11 cellular contexts compared by ENCODE assay signal in the genomic region with DNA sequence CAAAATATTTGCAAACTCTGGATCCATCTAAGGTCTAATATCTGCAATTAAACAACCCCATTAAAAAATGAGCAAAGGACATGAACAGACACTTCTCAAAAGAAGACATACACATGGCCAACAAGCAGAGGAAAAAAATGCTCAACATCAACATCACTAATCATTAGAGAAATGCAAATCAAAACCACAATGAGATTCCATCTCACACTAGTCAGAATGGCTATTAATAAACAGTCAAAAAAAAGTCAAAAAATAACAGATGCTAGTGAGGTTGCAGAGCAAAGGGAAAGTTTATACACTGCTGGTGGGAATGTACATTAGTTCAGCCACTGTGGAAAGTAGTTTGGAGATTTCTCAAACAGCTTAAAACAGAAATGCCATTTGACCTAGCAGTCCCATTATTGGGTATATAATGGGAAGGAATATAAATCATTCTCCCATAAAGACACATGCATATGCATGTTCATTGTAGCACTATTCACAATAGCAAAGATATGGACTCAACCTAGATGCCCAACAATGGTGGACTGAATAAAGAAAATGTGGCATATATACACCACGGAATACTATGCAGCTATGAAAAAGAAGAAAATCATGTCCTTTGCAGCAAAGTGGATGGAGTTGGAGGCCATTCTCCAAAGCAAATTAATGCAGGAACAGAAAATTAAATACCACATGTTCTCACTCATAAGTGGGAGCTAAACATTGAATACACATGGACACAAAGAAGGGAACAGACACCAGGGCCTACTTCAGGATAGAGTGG. TPM values are rescaled to one million over a fixed set of nuclear protein-coding genes. Genes with fewer than 3 reads are reported as not detected.
DNase-seq lines count a peak whose midpoint lies in the region; ATAC-seq and TF ChIP-seq lines count a peak whose summit lies in the region.
"Had no signal": no experiment of that assay in that cellular context is flagged by ENCODE, and none has a peak within 500 bp of the region (broad histone marks: within the 10 kb centered on the region; RNA-seq: fewer than 3 reads in every experiment).

No MANE protein-coding gene starts in this region.

- no peaks in the 10 kb centered on the region for H3K27me3 Mint-ChIP-seq in T-cell

- DNase-seq in AG10803 (ENCODE audit: low read depth) (peak; percentile 75), T-cell (no peak), fibroblast of villous mesenchyme (ENCODE audit: low read depth) (peak; percentile 84), AML-193 (lab: John Stamatoyannopoulos, UW) (no peak)
- DNase-seq in activated effector memory CD4-positive, alpha-beta T cell treated with anti-CD3 and anti-CD28 coated beads, Interleukin-2, amount 50 U/mL, for 16 hours = no peak
- no peak for DNase-seq in stimulated activated CD4-positive, alpha-beta T cell treated with anti-CD3 and anti-CD28 coated beads, Interleukin-4, amount 100 ng/mL, for 24 hours
- DNase-seq: activated CD4-positive, alpha-beta T cell treated with anti-CD3 and anti-CD28 coated beads for 48 hours; NK-92 treated with Interleukin-12 subunit alpha and Interleukin-12 subunit beta, amount 100 ng/mL, for 24 hours had no signal

- TF ChIP-seq CTCF in AG10803 (conservative IDR thresholded peaks at IDR 0.05; ENCODE audit: low read length) (peak; percentile 24; the same call in 1 of the 2 replicates), fibroblast of villous mesenchyme (IDR thresholded peaks at IDR 0.05; ENCODE audit: insufficient read depth, low read depth, low read length) (no peak)

- peak overlapping the region; percentile 60 to 72 for H3K27ac Mint-ChIP-seq in T-cell

- peaks cover 67 to 78% (median 76%) of the 10 kb centered on the region in 3 donors for H3K4me1 Mint-ChIP-seq in T-cell

- H3K36me3 Mint-ChIP-seq in T-cell = peaks cover 67% of the 10 kb centered on the region

- CTCF ChIA-PET in T-cell (lab: Charles Lee) = no interaction called here

- ATAC-seq in GM18520 (IDR thresholded peaks at IDR 0.05; ENCODE audit: unreplicated experiment) (peak; percentile 30), T-cell (replicated peaks in 1 of 4) (no peak), GM21737 (IDR thresholded peaks at IDR 0.05; ENCODE audit: unreplicated experiment) (no peak)

- POLR2A ChIA-PET in T-cell (lab: Charles Lee) = interaction anchor here in 1 of 2 donors (0.6 kb wide), 1 partner anchor 27 kb away, joined by 3 read pairs; no protein-coding TSS in a partner anchor

- peaks cover 0 to 4% (median 4%) of the 10 kb centered on the region in 3 donors for H3K9me3 Mint-ChIP-seq in T-cell

- H3K4me3 ChIP-seq in AG10803 (ENCODE audit: low read length) (no peak overlapping the region), fibroblast of villous mesenchyme (ENCODE audit: low read depth, low read length) (no peak overlapping the region)

- H3K4me3 Mint-ChIP-seq in T-cell = peak overlapping the region; percentile 67 to 72 (median 69)
- H3K4me3 Mint-ChIP-seq: neural crest cell had no signal

RNA-seq across cellular contexts. Expression of a gene that starts 9.1 kb away (rescaled TPM):
- total RNA-seq in T-cell = 10 to 100 TPM; 53.8 to 72.2 (median 64.7) TPM
- total RNA-seq in fibroblast of villous mesenchyme = 39.3 and 56.6 TPM in 2 replicates

RNA-seq across cellular contexts. Expression of a gene that starts 49.6 kb away (rescaled TPM):
- total RNA-seq in T-cell = 10 to 100 TPM; 57.7 to 92.3 (median 59.2) TPM
- 28.7 and 33.2 TPM in 2 replicates for total RNA-seq in fibroblast of villous mesenchyme

Comparison
In these comparisons a context has a peak if more than half of its experiments do, and no peak if none do; other contexts are left out.
1. DNase-seq: peak in AG10803 (single experiment) and fibroblast of villous mesenchyme (single experiment); none in T-cell (0 of 34), activated effector memory CD4-positive, alpha-beta T cell treated with anti-CD3 and anti-CD28 coated beads, Interleukin-2, amount 50 U/mL, for 16 hours (single experiment), stimulated activated CD4-positive, alpha-beta T cell treated with anti-CD3 and anti-CD28 coated beads, Interleukin-4, amount 100 ng/mL, for 24 hours (single experiment) and AML-193 (0 of 2).